7 cellular contexts compared by ENCODE assay signal in the genomic region with DNA sequence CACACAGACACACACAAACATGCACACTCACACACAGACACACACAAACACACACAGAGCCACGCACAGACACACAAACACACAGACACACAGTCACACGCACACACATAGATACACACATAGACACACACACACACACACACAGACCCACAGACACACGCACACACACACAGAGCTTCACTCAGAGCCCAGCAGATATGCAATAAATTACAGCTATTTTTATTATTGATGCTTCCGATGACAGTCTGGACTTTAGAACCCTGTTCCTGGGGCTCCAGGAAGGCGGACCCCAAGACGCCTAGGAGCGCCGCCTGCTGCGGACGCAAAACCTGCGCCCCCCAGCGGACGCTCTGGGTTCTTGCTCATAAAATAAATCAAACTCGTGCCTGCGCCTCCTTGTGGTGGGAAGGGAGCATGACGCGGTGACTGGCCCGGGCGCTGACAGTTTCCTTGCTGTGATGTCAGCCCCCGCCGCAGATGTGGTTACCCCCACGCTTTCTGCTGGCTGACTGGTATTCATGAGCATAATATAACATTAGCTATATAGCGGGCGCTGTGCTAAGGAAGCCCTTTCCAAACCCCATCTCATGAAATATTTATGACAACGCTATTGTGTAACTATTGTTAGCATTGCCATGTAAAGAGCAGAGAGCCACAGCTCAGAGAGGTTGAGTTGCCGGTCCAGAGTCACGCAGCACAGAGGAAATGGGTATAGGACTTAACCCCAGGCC.
DNase-seq lines count a peak whose midpoint lies in the region; ATAC-seq, FAIRE-seq and TF ChIP-seq lines count a peak whose summit lies in the region.

No MANE protein-coding gene starts in this region.

- CTCF ChIA-PET in K562 (lab: Yijun Ruan, JAX; ENCODE audit: low intra/inter-chr PET ratio): interaction anchor here (0.6 to 4.1 kb wide), 7 partner anchors 49 to 798 kb away, joined by 3 to 73 read pairs (median 3); no protein-coding TSS in a partner anchor

- H3K27me3 ChIP-seq in K562 (ENCODE audit: control insufficient read depth in 2 of 2, insufficient read depth in 2 of 2, low read length in 2 of 2): peaks cover 0 to 13% of the 10 kb centered on the region in 2 experiments; a peak in 2 of 5 replicates

- peak; percentile 76 for FAIRE-seq in K562 (lab: Jason Lieb, UNC)

- DNase-seq in NCI-H2107 treated with DMSO at 0.1 percent for 48 hours (lab: John Stamatoyannopoulos, UW; ENCODE audit: unreplicated experiment) (peak; percentile 72), UCSD-AML1 (lab: John Stamatoyannopoulos, UW; ENCODE audit: unreplicated experiment) (peak; percentile 90), K562 (ENCODE audit: extremely low read depth in 1 of 4, low spot score in 3 of 4) (peak; percentile 75 to 89 (median 76)), iPS-NIHi7 (ENCODE audit: extremely low spot score) (peak; percentile 82)
- DNase-seq in stimulated activated CD4-positive, alpha-beta T cell treated with anti-CD3 and anti-CD28 coated beads, Interleukin-12 subunit alpha, Interleukin-12 subunit beta, amount 100 ng/mL, for 4 hours: peak; percentile 93

- TF ChIP-seq RAD21 in K562 (CRISPR knock-in tag; conservative IDR thresholded peaks at IDR 0.05 in 1 of 2, IDR thresholded peaks at IDR 0.05 in 1 of 2): peak; percentile 92 to 95

- no peaks in the 10 kb centered on the region for H4K20me1 ChIP-seq in K562 (replicated peaks; ENCODE audit: control insufficient read depth, insufficient read depth, low read length)

- no peaks in the 10 kb centered on the region for H3K9me3 ChIP-seq in K562 (replicated peaks; ENCODE audit: control insufficient read depth, insufficient read depth, low read depth, low read length)

- POLR2A ChIA-PET in K562 (lab: Yijun Ruan, JAX): interaction anchor here (0.7 kb wide), 1 partner anchor 755 kb away, joined by 3 read pairs; no protein-coding TSS in a partner anchor

- H3K27ac ChIP-seq in K562 (ENCODE audit: extremely low read depth, low read depth, low read length): no peak overlapping the region; the same call in 2 of the 3 replicates

- peaks cover 23 to 28% of the 10 kb centered on the region in 2 experiments; a peak in 4 of 5 replicates for H3K4me1 ChIP-seq in K562 (replicated peaks in 1 of 2; ENCODE audit: control insufficient read depth in 2 of 2, insufficient read depth in 2 of 2, low read length in 2 of 2)

- TF ChIP-seq POLR2A in K562 (conservative IDR thresholded peaks at IDR 0.05): no peak

- in situ Hi-C loops in K562 (cut with MboI): loop anchor here (5.0 to 25.0 kb wide), 3 partner anchors 170 to 800 kb away; no protein-coding TSS in a partner anchor

- no peaks in the 10 kb centered on the region for H3K36me3 ChIP-seq in K562 (ENCODE audit: control insufficient read depth, insufficient read depth, low read length)

- H3K4me2 ChIP-seq in K562 (ENCODE audit: insufficient read depth, low read length): peak overlapping the region; percentile 68

- BruUV-seq in K562 (replicated peaks; lab: Mats Ljungman, UMichigan): no TSS peak

- 0 out of 4 replicates have a peak overlapping the region, but pooled peaks of 1 of the 2 experiments have one; percentile 25 for H3K9ac ChIP-seq in K562 (ENCODE audit: insufficient read depth in 1 of 2, low read depth in 2 of 2, low read length in 2 of 2)

- ATAC-seq in GM18502 (IDR thresholded peaks at IDR 0.05; ENCODE audit: poor library complexity, unreplicated experiment) (peak; percentile 37), HG03060 (IDR thresholded peaks at IDR 0.05; ENCODE audit: low read depth, unreplicated experiment) (peak; percentile 29), K562 (peak; percentile 76)

- 0 out of 2 replicates have a peak, but pooled peaks have one; percentile 6 for TF ChIP-seq EP300 in K562 (IDR thresholded peaks at IDR 0.05; ENCODE audit: low read length)

- intact Hi-C loops in K562 (cut with micrococcal nuclease): loop anchor here (1.0 to 2.0 kb wide), 3 partner anchors 50 to 260 kb away; no protein-coding TSS in a partner anchor

- WGBS in K562 (ENCODE audit: insufficient coverage, low coverage, missing lambda C conversion rate): 18% methylated on average over 18 of the region's 27 CpGs

- no peak overlapping the region for H3K4me3 ChIP-seq in K562

- TF ChIP-seq CTCF in K562 (IDR thresholded peaks at IDR 0.05 in 2 of 3, conservative IDR thresholded peaks at IDR 0.05 in 1 of 3; ENCODE audit: insufficient read depth in 2 of 3, low read depth in 1 of 3, low read length in 3 of 3): peak; percentile 99 to 100 (median 100)

- no peaks in the 10 kb centered on the region for H3K79me2 ChIP-seq in K562 (ENCODE audit: control insufficient read depth, insufficient read depth, low read length)

- H3K9me1 ChIP-seq in K562 (ENCODE audit: control insufficient read depth, insufficient read depth, low read length): no peaks in the 10 kb centered on the region

- H2AFZ ChIP-seq in K562 (ENCODE audit: low read depth, low read length): peak overlapping the region; percentile 90

TF ChIP-seq in K562, 482 proteins besides CTCF, POLR2A, EP300 and RAD21 (continues in another document):
- TF ChIP-seq ARHGAP35 (IDR thresholded peaks at IDR 0.05; ENCODE audit: partially characterized antibody) (no peak), TCF7L2 (IDR thresholded peaks at IDR 0.05; ENCODE audit: low read depth, low read length) (no peak), FUS (optimal IDR thresholded peaks at IDR 0.05; ENCODE audit: low read depth, low read length) (no peak), ETV1 (tag; conservative IDR thresholded peaks at IDR 0.05; ENCODE audit: low read depth) (no peak), ZNF239 (CRISPR knock-in tag; IDR thresholded peaks at IDR 0.05) (no peak), FOS (IDR thresholded peaks at IDR 0.05; ENCODE audit: extremely low read depth, insufficient read length) (no peak), MYNN (IDR thresholded peaks at IDR 0.05) (0 out of 2 replicates have a peak, but pooled peaks have one; percentile 49), MYNN (CRISPR knock-in tag; IDR thresholded peaks at IDR 0.05) (no peak), HLTF (IDR thresholded peaks at IDR 0.05) (peak; percentile 90), ZNF431 (CRISPR knock-in tag; IDR thresholded peaks at IDR 0.05) (no peak)
- TF ChIP-seq, protein P1, sequence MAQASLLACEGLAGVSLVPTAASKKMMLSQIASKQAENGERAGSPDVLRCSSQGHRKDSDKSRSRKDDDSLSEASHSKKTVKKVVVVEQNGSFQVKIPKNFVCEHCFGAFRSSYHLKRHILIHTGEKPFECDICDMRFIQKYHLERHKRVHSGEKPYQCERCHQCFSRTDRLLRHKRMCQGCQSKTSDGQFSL (CRISPR knock-in tag; IDR thresholded peaks at IDR 0.05): no peak
- TF ChIP-seq, protein P1 (tag; IDR thresholded peaks at IDR 0.05): no peak
